Comparison of ENCODE assay signal across 1 cellular context in the genomic region with DNA sequence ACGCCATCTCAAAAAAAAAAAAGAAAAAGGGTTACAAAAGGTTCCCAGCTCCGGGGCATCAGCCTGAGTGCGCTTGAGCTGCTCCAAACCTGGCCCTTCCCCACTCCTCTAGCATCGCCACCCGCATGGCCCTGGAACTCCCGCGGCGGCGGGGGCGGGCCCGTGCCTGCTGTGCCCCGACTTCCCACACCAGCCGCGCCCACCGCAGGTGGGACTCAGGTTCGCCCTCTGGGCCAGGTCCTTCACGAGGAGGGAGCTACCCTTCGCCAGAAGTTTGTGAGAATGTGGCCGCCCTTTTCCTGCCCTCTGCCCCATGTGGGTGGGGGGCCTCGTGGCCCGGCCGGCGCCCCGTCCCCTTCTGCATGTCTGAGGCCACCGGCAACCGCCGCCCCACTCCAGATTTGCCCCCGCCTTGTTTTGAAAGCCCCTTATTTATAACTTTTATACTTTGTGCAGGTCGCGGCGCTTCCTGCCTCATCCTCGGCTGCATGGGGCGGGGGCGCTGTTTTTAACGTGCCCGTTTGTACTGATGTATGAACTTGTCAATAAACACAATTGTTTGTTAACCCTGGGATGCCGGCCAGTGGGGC.
TF ChIP-seq lines count a peak whose summit lies in the region.

No MANE protein-coding gene starts in this region.

TF ChIP-seq in IMR-90, 13 proteins besides CTCF, POLR2A, EP300 and RAD21:
- TF ChIP-seq NFE2L2 (IDR thresholded peaks at IDR 0.05; ENCODE audit: low read depth, low read length) (no peak), CEBPB (IDR thresholded peaks at IDR 0.05; ENCODE audit: low read depth, low read length) (no peak), BHLHE40 (IDR thresholded peaks at IDR 0.05; ENCODE audit: low read depth, low read length) (no peak), SMC3 (IDR thresholded peaks at IDR 0.05; ENCODE audit: low read depth, low read length) (no peak), FOS (IDR thresholded peaks at IDR 0.05; ENCODE audit: low read depth, low read length) (no peak), RCOR1 (IDR thresholded peaks at IDR 0.05; ENCODE audit: insufficient replicate concordance, low read length) (no peak)
- TF ChIP-seq, protein P1, sequence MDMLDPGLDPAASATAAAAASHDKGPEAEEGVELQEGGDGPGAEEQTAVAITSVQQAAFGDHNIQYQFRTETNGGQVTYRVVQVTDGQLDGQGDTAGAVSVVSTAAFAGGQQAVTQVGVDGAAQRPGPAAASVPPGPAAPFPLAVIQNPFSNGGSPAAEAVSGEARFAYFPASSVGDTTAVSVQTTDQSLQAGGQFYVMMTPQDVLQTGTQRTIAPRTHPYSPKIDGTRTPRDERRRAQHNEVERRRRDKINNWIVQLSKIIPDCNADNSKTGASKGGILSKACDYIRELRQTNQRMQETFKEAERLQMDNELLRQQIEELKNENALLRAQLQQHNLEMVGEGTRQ (IDR thresholded peaks at IDR 0.05; ENCODE audit: low read depth, low read length), result no peak
